11 cellular contexts compared by ENCODE assay signal in genomic region chr9:130265431-130266235, GRCh38. TPM values are rescaled to one million over a fixed set of nuclear protein-coding genes. Genes with fewer than 3 reads are reported as not detected.
DNase-seq lines count a peak whose midpoint lies in the region; ATAC-seq, FAIRE-seq and TF ChIP-seq lines count a peak whose summit lies in the region.
"Had no signal": no experiment of that assay in that cellular context is flagged by ENCODE, and none has a peak within 500 bp of the region (broad histone marks: within the 10 kb centered on the region; RNA-seq: fewer than 3 reads in every experiment).

A gene with protein sequence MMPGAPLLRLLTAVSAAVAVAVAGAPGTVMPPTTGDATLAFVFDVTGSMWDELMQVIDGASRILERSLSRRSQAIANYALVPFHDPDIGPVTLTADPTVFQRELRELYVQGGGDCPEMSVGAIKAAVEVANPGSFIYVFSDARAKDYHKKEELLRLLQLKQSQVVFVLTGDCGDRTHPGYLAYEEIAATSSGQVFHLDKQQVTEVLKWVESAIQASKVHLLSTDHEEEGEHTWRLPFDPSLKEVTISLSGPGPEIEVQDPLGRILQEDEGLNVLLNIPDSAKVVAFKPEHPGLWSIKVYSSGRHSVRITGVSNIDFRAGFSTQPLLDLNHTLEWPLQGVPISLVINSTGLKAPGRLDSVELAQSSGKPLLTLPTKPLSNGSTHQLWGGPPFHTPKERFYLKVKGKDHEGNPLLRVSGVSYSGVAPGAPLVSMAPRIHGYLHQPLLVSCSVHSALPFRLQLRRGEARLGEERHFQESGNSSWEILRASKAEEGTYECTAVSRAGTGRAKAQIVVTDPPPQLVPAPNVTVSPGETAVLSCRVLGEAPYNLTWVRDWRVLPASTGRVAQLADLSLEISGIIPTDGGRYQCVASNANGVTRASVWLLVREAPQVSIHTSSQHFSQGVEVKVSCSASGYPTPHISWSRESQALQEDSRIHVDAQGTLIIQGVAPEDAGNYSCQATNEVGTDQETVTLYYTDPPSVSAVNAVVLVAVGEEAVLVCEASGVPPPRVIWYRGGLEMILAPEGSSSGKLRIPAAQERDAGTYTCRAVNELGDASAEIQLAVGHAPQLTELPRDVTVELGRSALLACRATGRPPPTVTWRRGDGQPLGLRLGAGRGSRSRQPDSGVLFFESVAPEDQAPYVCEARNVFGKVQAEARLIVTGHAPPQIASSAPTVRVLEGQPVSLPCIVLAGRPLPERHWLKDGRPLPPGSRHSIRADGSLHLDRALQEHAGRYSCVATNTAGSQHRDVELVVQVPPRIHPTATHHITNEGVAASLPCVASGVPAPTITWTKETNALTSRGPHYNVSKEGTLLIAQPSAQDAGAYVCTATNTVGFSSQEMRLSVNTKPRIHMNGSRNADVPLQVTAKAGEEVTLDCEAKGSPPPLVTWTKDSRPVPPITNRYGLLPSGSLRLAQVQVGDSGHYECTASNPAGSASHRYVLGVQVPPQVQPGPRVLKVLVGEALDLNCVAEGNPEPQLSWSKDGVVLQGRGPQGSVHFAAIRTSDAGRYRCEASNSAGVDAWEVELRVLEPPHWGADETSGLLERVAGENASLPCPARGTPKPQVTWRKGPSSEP (N-terminal part only) (plus strand): TSS chr9:130265760. CDS start chr9:130265879, 119 bp downstream.

- H3K79me1 ChIP-seq in neuronal stem cell (ENCODE audit: low read depth, low read length) = no peaks in the 10 kb centered on the region

- H2BK5ac ChIP-seq in neuronal stem cell (ENCODE audit: low read length) = no peak within 1 kb of the TSS

- H3K4ac ChIP-seq in neuronal stem cell (ENCODE audit: low read length) = no peak within 1 kb of the TSS

- FAIRE-seq in small intestine (lab: Jason Lieb, UNC) = no peak

- in situ Hi-C loops in Panc1 (cut with HindIII; ENCODE audit: low pct_unique_long_range_greater_than_20kb, low sequenced_read_pairs) = no loop called here

- TF ChIP-seq CTCF in CD14-positive monocyte (IDR thresholded peaks at IDR 0.05) = no peak
- no peak for TF ChIP-seq CTCF in Panc1 (IDR thresholded peaks at IDR 0.05)

- peak within 1 kb of the TSS; percentile 89 for H3K18ac ChIP-seq in neuronal stem cell (ENCODE audit: low read length)

- no peak within 1 kb of the TSS for H2BK12ac ChIP-seq in neuronal stem cell (ENCODE audit: low read length)

- H4K91ac ChIP-seq in neuronal stem cell (ENCODE audit: low read depth, low read length, poor library complexity) = no peak within 1 kb of the TSS

- POLR2A ChIA-PET in Panc1 (lab: Charles Lee) = no interaction called here

- no TSS peak for BruUV-seq in Panc1 (replicated peaks; lab: Mats Ljungman, UMichigan)

- H3K4me2 ChIP-seq in neuronal stem cell (ENCODE audit: insufficient read depth, low read length, poor library complexity, severe bottlenecking) = peak within 1 kb of the TSS; percentile 98

- no peak within 1 kb of the TSS for H3K4me3 ChIP-seq in Panc1 (ENCODE audit: low read depth in 2 of 2, low read length in 2 of 2)
- H3K4me3 ChIP-seq in neuronal stem cell (ENCODE audit: low read length in 2 of 2) = peak within 1 kb of the TSS; percentile 20 to 77
- no peak within 1 kb of the TSS for H3K4me3 ChIP-seq in small intestine (ENCODE audit: low read depth in 1 of 2, low read length in 2 of 2)

- DNase-seq in CD14-positive monocyte (ENCODE audit: low spot score) (no peak), Panc1 (ENCODE audit: low read depth, low spot score) (no peak), cardiac septum (ENCODE audit: low spot score) (peak; percentile 70), neuronal stem cell (ENCODE audit: low spot score) (peak; percentile 37), small intestine (no peak), NCI-H1092 treated with DMSO at 0.1 percent for 48 hours (lab: John Stamatoyannopoulos, UW) (no peak), LoVo (ENCODE audit: low spot score) (no peak), mucosa of gallbladder (ENCODE audit: low spot score) (no peak)
- DNase-seq: activated CD4-positive, alpha-beta T cell treated with anti-CD3 and anti-CD28 coated beads for 48 hours; GDM1; NCI-H1694 treated with DMSO at 0.1 percent for 48 hours had no signal

- H3K9me3 ChIP-seq in Panc1 (ENCODE audit: control insufficient read depth, insufficient read depth, low read depth, low read length) (no peaks in the 10 kb centered on the region), neuronal stem cell (replicated peaks in 1 of 2; ENCODE audit: control insufficient read depth in 2 of 2, insufficient read depth in 1 of 2, low read depth in 1 of 2, low read length in 2 of 2) (no peaks in the 10 kb centered on the region), small intestine (ENCODE audit: control insufficient read depth, low read depth) (no peaks in the 10 kb centered on the region)

- H3K36me3 Mint-ChIP-seq in CD14-positive monocyte = peaks cover 0 to 6% of the 10 kb centered on the region in 2 donors

- H3K27me3 Mint-ChIP-seq in CD14-positive monocyte (ENCODE audit: low read depth in 3 of 3) = peaks cover 67 to 81% (median 70%) of the 10 kb centered on the region in 3 donors

- peak within 1 kb of the TSS; percentile 26 for H2BK15ac ChIP-seq in neuronal stem cell (ENCODE audit: low read length)

- peak within 1 kb of the TSS; percentile 43 for H3K14ac ChIP-seq in neuronal stem cell (ENCODE audit: low read length)

- intact Hi-C loops in CD14-positive monocyte (cut with micrococcal nuclease) = no loop called here
- intact Hi-C loops in Panc1 (cut with micrococcal nuclease; ENCODE audit: unreplicated experiment) = no loop called here
- intact Hi-C loops in cardiac septum (cut with DNase I) = no loop called here

- H4K8ac ChIP-seq in neuronal stem cell (ENCODE audit: low read depth, low read length) = no peak within 1 kb of the TSS

- H3K36me3 ChIP-seq in Panc1 (ENCODE audit: control insufficient read depth, insufficient read depth, low read length) = no peaks in the 10 kb centered on the region
- no peaks in the 10 kb centered on the region for H3K36me3 ChIP-seq in neuronal stem cell (replicated peaks in 1 of 2; ENCODE audit: control insufficient read depth in 2 of 2, insufficient read depth in 2 of 2, low read length in 2 of 2)
- H3K36me3 ChIP-seq in small intestine (ENCODE audit: control insufficient read depth in 2 of 2, insufficient read depth in 2 of 2, low read length in 2 of 2) = no peaks in the 10 kb centered on the region

- peaks cover 32% of the 10 kb centered on the region for H3K4me1 Mint-ChIP-seq in CD14-positive monocyte

- H3K23ac ChIP-seq in neuronal stem cell (ENCODE audit: low read depth, low read length, poor library complexity) = peak within 1 kb of the TSS; percentile 94

- H3K27ac Mint-ChIP-seq in CD14-positive monocyte = no peak within 1 kb of the TSS

- no CpG with 5 or more reads among the region's 89 CpGs for WGBS in neuronal stem cell (ENCODE audit: extremely low coverage in 2 of 2, insufficient read length in 2 of 2, insufficient replicate concordance in 1 of 2), 2 donors
- WGBS in small intestine, 3 donors = 2 to 5% (median 5%) methylated on average over 49 to 88 of the region's 89 CpGs

- H2BK120ac ChIP-seq in neuronal stem cell (ENCODE audit: low read depth, low read length) = peak within 1 kb of the TSS; percentile 36

- H3K4me3 Mint-ChIP-seq in CD14-positive monocyte = peak within 1 kb of the TSS; percentile 39 to 77

- H3K27me3 ChIP-seq in Panc1 (ENCODE audit: control insufficient read depth, insufficient read depth, low read length) = no peaks in the 10 kb centered on the region
- H3K27me3 ChIP-seq in neuronal stem cell (ENCODE audit: control insufficient read depth in 3 of 3, insufficient read depth in 3 of 3, low read depth in 1 of 3, low read length in 3 of 3) = peaks cover 12 to 95% (median 42%) of the 10 kb centered on the region in 3 experiments
- H3K27me3 ChIP-seq in small intestine (ENCODE audit: control insufficient read depth in 2 of 2, insufficient read depth in 2 of 2, low read length in 2 of 2) = peaks cover 7 to 9% of the 10 kb centered on the region in 2 donors

- peak; percentile 78 for ATAC-seq in Panc1

- CTCF ChIA-PET in Panc1 (lab: Charles Lee) = no interaction called here

- peak within 1 kb of the TSS; percentile 92 for H2AFZ ChIP-seq in neuronal stem cell (ENCODE audit: low read length)

- H3K27ac ChIP-seq in Panc1 (ENCODE audit: low read length) (no peak within 1 kb of the TSS), neuronal stem cell (replicated peaks; ENCODE audit: low read length) (no peak within 1 kb of the TSS), small intestine (ENCODE audit: low read depth in 1 of 2, low read length in 1 of 2) (peak within 1 kb of the TSS in 1 of 2 donors; percentile 57)

- H3K9ac ChIP-seq in neuronal stem cell (ENCODE audit: low read depth, low read length, poor library complexity) = peak within 1 kb of the TSS; percentile 68

- peak within 1 kb of the TSS; percentile 50 for H2AK5ac ChIP-seq in neuronal stem cell (ENCODE audit: low read depth, low read length)

- H3K9me3 Mint-ChIP-seq in CD14-positive monocyte = peaks cover 0 to 13% (median 7%) of the 10 kb centered on the region in 7 donors

- H3K4me1 ChIP-seq in Panc1 (ENCODE audit: control insufficient read depth, insufficient read depth, low read length) = peaks cover 3% of the 10 kb centered on the region; the same call in 1 of the 2 replicates
- peaks cover 0 to 11% of the 10 kb centered on the region in 2 donors for H3K4me1 ChIP-seq in neuronal stem cell (ENCODE audit: control insufficient read depth in 2 of 2, insufficient read depth in 1 of 2, low read depth in 1 of 2, low read length in 2 of 2)
- H3K4me1 ChIP-seq in small intestine (ENCODE audit: control insufficient read depth in 2 of 2, insufficient read depth in 1 of 2, low read depth in 1 of 2, low read length in 1 of 2) = no peaks in the 10 kb centered on the region

RNA-seq across cellular contexts. Expression of the gene that starts here (rescaled TPM):
- not detected for polyA plus RNA-seq in CD14-positive monocyte
- total RNA-seq in Panc1 (2021; ENCODE audit: unreplicated experiment) = 0.05 TPM
- 0.10 TPM for polyA plus RNA-seq in Panc1 (2012; ENCODE audit: insufficient read length)
- total RNA-seq in cardiac septum = 5.3 TPM
- 0.42 TPM for polyA plus RNA-seq in neuronal stem cell (2013, experiment 1 of 2)
- 0.24 TPM for polyA plus RNA-seq in neuronal stem cell (2013, experiment 2 of 2)
- 10 to 100 TPM in 1 of 3 donors, 1 to 10 TPM in 1, not detected in 1; 1.1 to 10.6 TPM for polyA plus RNA-seq in small intestine
- 1.8 TPM for total RNA-seq in mucosa of gallbladder

Comparison
In these comparisons a context has a peak if more than half of its experiments do, and no peak if none do; other contexts are left out.
1. Peak in ATAC-seq in Panc1; RNA of the gene not detected or under 1 TPM.
2. DNase-seq: peak in cardiac septum (single experiment) and neuronal stem cell (single experiment); none in CD14-positive monocyte (single experiment), Panc1 (single experiment), small intestine (single experiment), NCI-H1092 treated with DMSO at 0.1 percent for 48 hours (single experiment), LoVo (single experiment) and mucosa of gallbladder (single experiment).
3. H3K4me3 ChIP-seq: peak in neuronal stem cell (2 of 2); none in Panc1 (0 of 2) and small intestine (0 of 2).